11 cellular contexts compared by ENCODE assay signal in the genomic region with DNA sequence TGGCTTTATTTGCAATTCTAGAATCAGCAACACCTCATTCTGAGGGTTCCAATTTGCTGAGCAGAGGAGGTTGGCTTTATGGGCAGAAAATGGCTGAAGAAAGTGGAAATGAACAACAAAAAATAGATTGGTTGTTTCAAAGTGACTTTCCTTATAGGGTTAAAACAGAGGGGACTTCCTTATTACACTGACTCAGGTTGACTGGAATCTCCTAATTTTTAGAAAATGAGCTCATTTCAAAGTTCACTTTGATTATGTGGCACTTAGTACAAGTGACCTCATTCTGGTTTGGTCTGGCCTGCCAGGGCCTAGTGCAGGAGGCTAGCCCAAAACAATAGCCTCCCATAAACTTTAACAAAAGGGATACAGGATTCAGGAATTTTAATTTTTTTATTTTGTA. TPM values are rescaled to one million over a fixed set of nuclear protein-coding genes. Genes with fewer than 3 reads are reported as not detected.
DNase-seq lines count a peak whose midpoint lies in the region; ATAC-seq, FAIRE-seq and TF ChIP-seq lines count a peak whose summit lies in the region.
"Had no signal": no experiment of that assay in that cellular context is flagged by ENCODE, and none has a peak within 500 bp of the region (broad histone marks: within the 10 kb centered on the region; RNA-seq: fewer than 3 reads in every experiment).

No MANE protein-coding gene starts in this region.

- intact Hi-C loops in activated T-helper 2 cell treated with anti-CD3 and anti-CD28 coated beads, Interferon-gamma antibody, Interleukin-2, Interleukin-4, amounts not matched to agents 10 μg/mL and 5 μg/mL and 100 μg/mL, durations not matched to agents 14 hours and 24 hours and 36 hours (cut with micrococcal nuclease), result no loop called here

- TF ChIP-seq CTCF in astrocyte (IDR thresholded peaks at IDR 0.05; ENCODE audit: insufficient read depth, low read depth, low read length), result no peak
- TF ChIP-seq CTCF in omental fat pad (IDR thresholded peaks at IDR 0.05), result no peak

- peak overlapping the region; percentile 87 for H3K27ac ChIP-seq in astrocyte (ENCODE audit: low read depth, low read length)
- H3K27ac ChIP-seq: gastroesophageal sphincter, KMS-11 had no signal

- H3K4me3 ChIP-seq in astrocyte (ENCODE audit: insufficient read depth, low read depth, low read length), result no peak overlapping the region
- H3K4me3 ChIP-seq: gastroesophageal sphincter had no signal

- no peaks in the 10 kb centered on the region for H3K36me3 ChIP-seq in astrocyte (ENCODE audit: insufficient read depth, low read length)
- H3K36me3 ChIP-seq: gastroesophageal sphincter had no signal

- peak overlapping the region; percentile 20 for H3K9ac ChIP-seq in astrocyte (ENCODE audit: low read length)
- H3K9ac ChIP-seq: KMS-11 had no signal

- H4K20me1 ChIP-seq in astrocyte (ENCODE audit: insufficient read depth, low read length), result no peaks in the 10 kb centered on the region

- H3K36me3 Mint-ChIP-seq in astrocyte (ENCODE audit: low read depth, unreplicated experiment), result peaks cover 4% of the 10 kb centered on the region
- H3K36me3 Mint-ChIP-seq in activated T-helper 2 cell treated with anti-CD3 and anti-CD28 coated beads, Interferon-gamma antibody, Interleukin-2, Interleukin-4, amounts not matched to agents 10 μg/mL and 5 μg/mL and 100 μg/mL, durations not matched to agents 14 hours and 24 hours and 36 hours (ENCODE audit: low read depth), result no peaks in the 10 kb centered on the region

- H3K4me2 ChIP-seq in astrocyte (ENCODE audit: low read length), result no peak overlapping the region
- H3K4me2 ChIP-seq: KMS-11 had no signal

- H3K27me3 Mint-ChIP-seq in astrocyte (ENCODE audit: low read depth, unreplicated experiment), result no peaks in the 10 kb centered on the region
- H3K27me3 Mint-ChIP-seq in activated T-helper 2 cell treated with anti-CD3 and anti-CD28 coated beads, Interferon-gamma antibody, Interleukin-2, Interleukin-4, amounts not matched to agents 10 μg/mL and 5 μg/mL and 100 μg/mL, durations not matched to agents 14 hours and 24 hours and 36 hours (ENCODE audit: low read depth), result no peaks in the 10 kb centered on the region
- H3K27me3 Mint-ChIP-seq: naive thymus-derived CD8-positive, alpha-beta T cell had no signal

- no peak overlapping the region for H3K4me3 Mint-ChIP-seq in astrocyte (ENCODE audit: unreplicated experiment)
- H3K4me3 Mint-ChIP-seq in activated T-helper 2 cell treated with anti-CD3 and anti-CD28 coated beads, Interferon-gamma antibody, Interleukin-2, Interleukin-4, amounts not matched to agents 10 μg/mL and 5 μg/mL and 100 μg/mL, durations not matched to agents 14 hours and 24 hours and 36 hours (ENCODE audit: low read depth), result no peak overlapping the region
- H3K4me3 Mint-ChIP-seq: naive thymus-derived CD8-positive, alpha-beta T cell had no signal

- peak; percentile 74 for ATAC-seq in GM18519 (IDR thresholded peaks at IDR 0.05; ENCODE audit: low FRiP score, unreplicated experiment)
- ATAC-seq in HG02840 (IDR thresholded peaks at IDR 0.05; ENCODE audit: low FRiP score, unreplicated experiment), result peak; percentile 63
- peak; percentile 56 for ATAC-seq in omental fat pad (ENCODE audit: low FRiP score)
- ATAC-seq: gastroesophageal sphincter; naive thymus-derived CD8-positive, alpha-beta T cell had no signal

- H2AFZ ChIP-seq in astrocyte (ENCODE audit: low read depth, low read length), result peak overlapping the region; percentile 38

- DNase-seq in astrocyte (ENCODE audit: low read depth) (peak; percentile 89), omental fat pad (ENCODE audit: low spot score) (no peak), NCI-H2029 (lab: John Stamatoyannopoulos, UW) (no peak), amniotic stem cell (lab: John Stamatoyannopoulos, UW) (no peak)
- DNase-seq in activated T-helper 2 cell treated with anti-CD3 and anti-CD28 coated beads, Interferon-gamma antibody, Interleukin-2, Interleukin-4, amounts not matched to agents 10 μg/mL and 5 μg/mL and 100 μg/mL, durations not matched to agents 14 hours and 24 hours and 36 hours (ENCODE audit: low spot score), result no peak
- DNase-seq: naive thymus-derived CD8-positive, alpha-beta T cell; NCI-H82 had no signal

- H3K79me2 ChIP-seq in astrocyte (ENCODE audit: insufficient read depth, low read length), result no peaks in the 10 kb centered on the region

- H3K9me3 ChIP-seq in astrocyte (ENCODE audit: insufficient read depth, low read depth, low read length), result no peaks in the 10 kb centered on the region
- H3K9me3 ChIP-seq: gastroesophageal sphincter had no signal

- peak overlapping the region; percentile 98 for H3K27ac Mint-ChIP-seq in astrocyte (ENCODE audit: unreplicated experiment)
- H3K27ac Mint-ChIP-seq in activated T-helper 2 cell treated with anti-CD3 and anti-CD28 coated beads, Interferon-gamma antibody, Interleukin-2, Interleukin-4, amounts not matched to agents 10 μg/mL and 5 μg/mL and 100 μg/mL, durations not matched to agents 14 hours and 24 hours and 36 hours, result no peak overlapping the region

- H3K4me1 ChIP-seq in astrocyte (ENCODE audit: insufficient read depth, low read length), result peaks cover 11% of the 10 kb centered on the region

- H3K4me1 Mint-ChIP-seq in astrocyte (ENCODE audit: low read depth, unreplicated experiment), result peaks cover 2% of the 10 kb centered on the region
- peaks cover 2% of the 10 kb centered on the region for H3K4me1 Mint-ChIP-seq in activated T-helper 2 cell treated with anti-CD3 and anti-CD28 coated beads, Interferon-gamma antibody, Interleukin-2, Interleukin-4, amounts not matched to agents 10 μg/mL and 5 μg/mL and 100 μg/mL, durations not matched to agents 14 hours and 24 hours and 36 hours (ENCODE audit: low read depth)

- no peaks in the 10 kb centered on the region for H3K27me3 ChIP-seq in astrocyte (ENCODE audit: insufficient read depth, low read length)
- H3K27me3 ChIP-seq: gastroesophageal sphincter had no signal

- no peak for FAIRE-seq in astrocyte (lab: Jason Lieb, UNC)

- H3K9me3 Mint-ChIP-seq in astrocyte (ENCODE audit: unreplicated experiment), result no peaks in the 10 kb centered on the region
- peaks cover 13% of the 10 kb centered on the region for H3K9me3 Mint-ChIP-seq in activated T-helper 2 cell treated with anti-CD3 and anti-CD28 coated beads, Interferon-gamma antibody, Interleukin-2, Interleukin-4, amounts not matched to agents 10 μg/mL and 5 μg/mL and 100 μg/mL, durations not matched to agents 14 hours and 24 hours and 36 hours

RNA-seq across cellular contexts. Expression of gene NFKBIZ, which starts 41.4 kb away (rescaled TPM):
- total RNA-seq in astrocyte (30.6 and 39.6 TPM in 2 replicates), omental fat pad (100 to 1,000 TPM in 2 of 4 donors, 10 to 100 TPM in 2; 78.2 to 296 (median 108) TPM)
- total RNA-seq in activated T-helper 2 cell treated with anti-CD3 and anti-CD28 coated beads, Interferon-gamma antibody, Interleukin-2, Interleukin-4, amounts not matched to agents 10 μg/mL and 5 μg/mL and 100 μg/mL, durations not matched to agents 14 hours and 24 hours and 36 hours, result 122 and 140 TPM in 2 replicates
